ENCODE assay signal across 8 cellular contexts in the genomic region with DNA sequence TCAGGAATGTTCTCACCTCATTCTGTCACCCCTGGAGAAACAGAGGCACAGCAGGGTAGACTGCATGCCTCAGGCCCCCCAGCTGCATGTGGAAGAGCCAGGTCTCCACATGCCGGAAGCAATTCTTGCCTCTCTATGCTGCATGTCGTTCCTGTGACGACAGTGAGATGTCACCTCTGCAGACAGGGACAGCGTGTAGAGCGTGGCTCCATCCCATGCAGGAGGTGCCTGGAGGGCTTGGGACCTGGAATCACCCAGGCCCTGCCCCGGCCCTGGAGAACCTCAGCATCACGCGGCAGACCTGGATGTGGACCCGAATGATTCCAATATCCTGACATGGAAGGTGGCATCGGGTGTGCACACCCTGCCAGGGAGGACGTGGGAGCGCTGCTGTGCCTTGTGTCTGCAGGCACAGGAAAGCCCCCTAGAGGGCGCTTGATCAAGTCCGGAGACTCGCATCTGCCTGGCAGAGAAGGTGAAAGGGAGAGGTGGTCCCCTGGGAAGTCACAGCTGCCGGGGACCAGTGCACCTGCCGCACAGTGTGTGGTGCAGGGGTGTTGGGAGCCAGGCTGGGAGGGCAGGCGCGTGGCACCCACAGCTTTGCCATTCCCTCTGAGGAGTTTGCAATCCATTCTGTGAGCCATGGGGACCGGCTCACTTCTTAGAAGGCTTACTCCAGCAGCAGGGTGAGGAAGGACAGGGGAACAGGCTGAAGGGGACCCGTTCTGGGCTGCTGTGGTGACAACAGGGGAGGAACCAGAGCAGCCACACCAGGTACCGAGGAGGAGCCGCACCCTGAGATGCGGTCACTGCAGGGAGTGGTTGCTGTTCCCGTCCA. TPM values are rescaled to one million over a fixed set of nuclear protein-coding genes. Genes with fewer than 3 reads are reported as not detected.
DNase-seq lines count a peak whose midpoint lies in the region; TF ChIP-seq lines count a peak whose summit lies in the region.

No MANE protein-coding gene starts in this region.

- H3K27me3 Mint-ChIP-seq in MCF 10A (ENCODE audit: insufficient read depth, unreplicated experiment): peaks cover 39% of the 10 kb centered on the region

- peak overlapping the region; percentile 39 for H3K14ac ChIP-seq in neuronal stem cell (ENCODE audit: low read length)

- H3K27ac Mint-ChIP-seq in MCF 10A (ENCODE audit: low read depth, unreplicated experiment): no peak overlapping the region

- H3K79me1 ChIP-seq in neuronal stem cell (ENCODE audit: low read depth, low read length): no peaks in the 10 kb centered on the region

- TF ChIP-seq POLR2A in breast epithelium (IDR thresholded peaks at IDR 0.05): no peak

- no peak overlapping the region for H3K4me3 Mint-ChIP-seq in MCF 10A (ENCODE audit: unreplicated experiment)

- H3K9me2 ChIP-seq in MM.1S (replicated peaks; ENCODE audit: insufficient read depth, low read length): no peaks in the 10 kb centered on the region

- H2BK5ac ChIP-seq in neuronal stem cell (ENCODE audit: low read length): no peak overlapping the region

- H2BK120ac ChIP-seq in neuronal stem cell (ENCODE audit: low read depth, low read length): no peak overlapping the region

- H2BK15ac ChIP-seq in neuronal stem cell (ENCODE audit: low read length): no peak overlapping the region

- no peaks in the 10 kb centered on the region for H3K36me3 ChIP-seq in breast epithelium
- H3K36me3 ChIP-seq in HAP-1 (replicated peaks): no peaks in the 10 kb centered on the region
- no peaks in the 10 kb centered on the region for H3K36me3 ChIP-seq in MM.1S (replicated peaks; ENCODE audit: insufficient read depth, low read length)
- no peaks in the 10 kb centered on the region for H3K36me3 ChIP-seq in neuronal stem cell (replicated peaks in 1 of 2; ENCODE audit: control insufficient read depth in 2 of 2, insufficient read depth in 2 of 2, low read length in 2 of 2)

- H3F3A ChIP-seq in MM.1S (ENCODE audit: insufficient read depth, low read length): no peaks in the 10 kb centered on the region

- H3K4me1 ChIP-seq in breast epithelium (no peaks in the 10 kb centered on the region), HAP-1 (no peaks in the 10 kb centered on the region), MM.1S (ENCODE audit: low read length) (no peaks in the 10 kb centered on the region), neuronal stem cell (ENCODE audit: control insufficient read depth in 2 of 2, insufficient read depth in 1 of 2, low read depth in 1 of 2, low read length in 2 of 2) (peaks cover 4 to 5% of the 10 kb centered on the region in 2 donors)

- no TSS peak for BruUV-seq in MCF 10A (replicated peaks; lab: Mats Ljungman, UMichigan)

- H3K79me2 ChIP-seq in MM.1S (ENCODE audit: low read length): no peaks in the 10 kb centered on the region

- no peak overlapping the region for H2AFZ ChIP-seq in MM.1S (ENCODE audit: low read length)
- no peak overlapping the region for H2AFZ ChIP-seq in neuronal stem cell (ENCODE audit: low read length)

- POLR2A ChIA-PET in MCF 10A (lab: Yijun Ruan, JAX): no interaction called here

- no peak overlapping the region for H2BK12ac ChIP-seq in neuronal stem cell (ENCODE audit: low read length)

- intact Hi-C loops in MCF 10A (cut with micrococcal nuclease): loop anchor here (5.0 kb wide), 1 partner anchor 355 kb away; no protein-coding TSS in a partner anchor
- intact Hi-C loops in breast epithelium (cut with DNase I; ENCODE audit: low total_unique reads): no loop called here

- TF ChIP-seq CTCF in MCF 10A (IDR thresholded peaks at IDR 0.05; ENCODE audit: unreplicated experiment) (peak; percentile 62), breast epithelium (IDR thresholded peaks at IDR 0.05) (no peak), MM.1S (IDR thresholded peaks at IDR 0.05; ENCODE audit: low read length) (peak; percentile 64), epithelial cell of esophagus (IDR thresholded peaks at IDR 0.05; ENCODE audit: insufficient read depth, low read depth, low read length, missing control alignments) (peak; percentile 20)

- CTCF ChIA-PET in MCF 10A (lab: Yijun Ruan, JAX): interaction anchor here (0.7 to 1.8 kb wide), 5 partner anchors 8 to 1149 kb away, joined by 3 to 6 read pairs (median 4); no protein-coding TSS in a partner anchor

- DNase-seq in MCF 10A (ENCODE audit: unreplicated experiment): peak; percentile 60
- DNase-seq in breast epithelium (ENCODE audit: low spot score in 2 of 2): no peak
- peak; percentile 44 to 83 for DNase-seq in HAP-1 (ENCODE audit: low spot score in 2 of 2)
- DNase-seq in MM.1S: peak; percentile 49
- DNase-seq in activated CD4-positive, alpha-beta T cell treated with anti-CD3 and anti-CD28 coated beads for 4 hours: peak; percentile 11 to 18
- DNase-seq in epithelial cell of esophagus (ENCODE audit: low read depth): peak; percentile 3
- peak; percentile 56 for DNase-seq in neuronal stem cell (ENCODE audit: low spot score)
- no peak for DNase-seq in SKM-1 (lab: John Stamatoyannopoulos, UW; ENCODE audit: unreplicated experiment)

- in situ Hi-C loops in HAP-1 (cut with MboI; ENCODE audit: low sequenced_read_pairs): no loop called here

- H3K23ac ChIP-seq in neuronal stem cell (ENCODE audit: low read depth, low read length, poor library complexity): peak overlapping the region; percentile 81

- H3K18ac ChIP-seq in neuronal stem cell (ENCODE audit: low read length): peak overlapping the region; percentile 15

- H4K20me1 ChIP-seq in MM.1S (ENCODE audit: insufficient read depth, low read length): no peaks in the 10 kb centered on the region

- H3K27me3 ChIP-seq in breast epithelium (peaks cover 0 to 64% of the 10 kb centered on the region in 2 donors), HAP-1 (ENCODE audit: low read depth) (no peaks in the 10 kb centered on the region), MM.1S (replicated peaks; ENCODE audit: insufficient read depth, low read length) (peaks cover 42% of the 10 kb centered on the region), neuronal stem cell (ENCODE audit: control insufficient read depth in 3 of 3, insufficient read depth in 3 of 3, low read depth in 1 of 3, low read length in 3 of 3) (peaks cover 0 to 33% (median 6%) of the 10 kb centered on the region in 3 experiments)

- H3K36me3 Mint-ChIP-seq in MCF 10A (ENCODE audit: insufficient read depth, unreplicated experiment): no peaks in the 10 kb centered on the region

- H3K4me3 ChIP-seq in breast epithelium (no peak overlapping the region), HAP-1 (no peak overlapping the region), MM.1S (ENCODE audit: low read length) (no peak overlapping the region), epithelial cell of esophagus (ENCODE audit: low read length) (no peak overlapping the region), neuronal stem cell (ENCODE audit: low read length in 2 of 2) (no peak overlapping the region)

- H3K9me3 Mint-ChIP-seq in MCF 10A (ENCODE audit: unreplicated experiment): no peaks in the 10 kb centered on the region

- H4K91ac ChIP-seq in neuronal stem cell (ENCODE audit: low read depth, low read length, poor library complexity): no peak overlapping the region

- no peak overlapping the region for H4K8ac ChIP-seq in neuronal stem cell (ENCODE audit: low read depth, low read length)

- no peak overlapping the region for H3K9ac ChIP-seq in MM.1S (ENCODE audit: low read length)
- peak overlapping the region; percentile 61 for H3K9ac ChIP-seq in neuronal stem cell (ENCODE audit: low read depth, low read length, poor library complexity)

- H3K9me3 ChIP-seq in breast epithelium (no peaks in the 10 kb centered on the region), HAP-1 (no peaks in the 10 kb centered on the region; the same call in 1 of the 2 replicates), MM.1S (replicated peaks; ENCODE audit: insufficient read depth, low read length) (no peaks in the 10 kb centered on the region), neuronal stem cell (replicated peaks in 1 of 2; ENCODE audit: control insufficient read depth in 2 of 2, insufficient read depth in 1 of 2, low read depth in 1 of 2, low read length in 2 of 2) (no peaks in the 10 kb centered on the region)

- peak overlapping the region; percentile 53 for H2AK5ac ChIP-seq in neuronal stem cell (ENCODE audit: low read depth, low read length)

- no CpG with 5 or more reads among the region's 25 CpGs for WGBS in neuronal stem cell (ENCODE audit: extremely low coverage in 2 of 2, insufficient read length in 2 of 2, insufficient replicate concordance in 1 of 2), 2 donors

- H3K4ac ChIP-seq in neuronal stem cell (ENCODE audit: low read length): no peak overlapping the region

- H3K4me1 Mint-ChIP-seq in MCF 10A (ENCODE audit: insufficient read depth, unreplicated experiment): no peaks in the 10 kb centered on the region

- H3K27ac ChIP-seq in breast epithelium: no peak overlapping the region
- no peak overlapping the region for H3K27ac ChIP-seq in MM.1S (ENCODE audit: low read length)
- H3K27ac ChIP-seq in neuronal stem cell (replicated peaks; ENCODE audit: low read length): no peak overlapping the region

- H3K4me2 ChIP-seq in MM.1S (ENCODE audit: low read depth, low read length) (no peak overlapping the region), neuronal stem cell (ENCODE audit: insufficient read depth, low read length, poor library complexity, severe bottlenecking) (no peak overlapping the region)

RNA-seq across cellular contexts. Expression of a gene that starts 45.3 kb away (rescaled TPM):
- total RNA-seq in MCF 10A (2022) (not detected in 2 replicates), breast epithelium (under 1 TPM in 2 of 3 donors, not detected in 1; 0.32 to 0.33 TPM)
- not detected for polyA plus RNA-seq in neuronal stem cell (2013, experiment 1 of 2)
- polyA plus RNA-seq in neuronal stem cell (2013, experiment 2 of 2): not detected

Comparison
In these comparisons a context has a peak if more than half of its experiments do, and no peak if none do; other contexts are left out.
1. DNase-seq: peak in MCF 10A (single experiment), HAP-1 (2 of 2), MM.1S (single experiment), activated CD4-positive, alpha-beta T cell treated with anti-CD3 and anti-CD28 coated beads for 4 hours (2 of 2), epithelial cell of esophagus (single experiment) and neuronal stem cell (single experiment); none in breast epithelium (0 of 2) and SKM-1 (single experiment).
2. CTCF ChIP-seq: peak in MCF 10A (single experiment), MM.1S (single experiment) and epithelial cell of esophagus (single experiment); none in breast epithelium (0 of 3).